8 cellular contexts compared by ENCODE assay signal in genomic region chr1:168145184-168146159, GRCh38. TPM values are rescaled to one million over a fixed set of nuclear protein-coding genes. Genes with fewer than 3 reads are reported as not detected.
DNase-seq lines count a peak whose midpoint lies in the region; ATAC-seq lines count a peak whose summit lies in the region.

No MANE protein-coding gene starts in this region.

- peaks cover 11% of the 10 kb centered on the region for H3K4me1 Mint-ChIP-seq in activated CD4-positive, alpha-beta memory T cell treated with anti-CD3 and anti-CD28 coated beads, Interleukin-2, amount 10 ng/mL, durations not matched to agents 7 days and 5 days

- ATAC-seq in GM19463 (IDR thresholded peaks at IDR 0.05; ENCODE audit: unreplicated experiment) (peak; percentile 97), HG03571 (IDR thresholded peaks at IDR 0.05; ENCODE audit: unreplicated experiment) (peak; percentile 77)

- CTCF ChIA-PET in activated CD4-positive, alpha-beta memory T cell treated with anti-CD3 and anti-CD28 coated beads, Interleukin-2, amount 10 ng/mL, durations not matched to agents 7 days and 5 days (lab: Charles Lee): interaction anchor here (0.7 to 2.2 kb wide), 11 partner anchors 10 to 240 kb away, joined by 3 to 11 read pairs (median 4); partner anchors contain the start of gene TIPRL

- H3K27ac Mint-ChIP-seq in activated CD4-positive, alpha-beta memory T cell treated with anti-CD3 and anti-CD28 coated beads, Interleukin-2, amount 10 ng/mL, durations not matched to agents 7 days and 5 days: no peak overlapping the region

- no peaks in the 10 kb centered on the region for H3K36me3 Mint-ChIP-seq in activated CD4-positive, alpha-beta memory T cell treated with anti-CD3 and anti-CD28 coated beads, Interleukin-2, amount 10 ng/mL, durations not matched to agents 7 days and 5 days (ENCODE audit: low read depth)

- peaks cover 5% of the 10 kb centered on the region for H3K27me3 Mint-ChIP-seq in activated CD4-positive, alpha-beta memory T cell treated with anti-CD3 and anti-CD28 coated beads, Interleukin-2, amount 10 ng/mL, durations not matched to agents 7 days and 5 days

- peak; percentile 98 for DNase-seq in CMK (ENCODE audit: low read depth)
- DNase-seq in NCI-H82 treated with DMSO at 0.1 percent for 48 hours (lab: John Stamatoyannopoulos, UW; ENCODE audit: unreplicated experiment): peak; percentile 63
- DNase-seq in activated CD4-positive, alpha-beta memory T cell treated with anti-CD3 and anti-CD28 coated beads, Interleukin-2, amount 10 ng/mL, durations not matched to agents 7 days and 5 days: peak; percentile 83
- peak; percentile 74 for DNase-seq in effector CD4-positive, alpha-beta T cell
- peak; percentile 89 for DNase-seq in medulla oblongata (ENCODE audit: extremely low spot score)
- DNase-seq in stimulated activated CD8-positive, alpha-beta memory T cell treated with anti-CD3 and anti-CD28 coated beads, Interleukin-15, amount 100 ng/mL, for 4 hours (ENCODE audit: low read depth in 2 of 2): peak; percentile 51 to 71

- no peak overlapping the region for H3K4me3 Mint-ChIP-seq in activated CD4-positive, alpha-beta memory T cell treated with anti-CD3 and anti-CD28 coated beads, Interleukin-2, amount 10 ng/mL, durations not matched to agents 7 days and 5 days

- POLR2A ChIA-PET in activated CD4-positive, alpha-beta memory T cell treated with anti-CD3 and anti-CD28 coated beads, Interleukin-2, amount 10 ng/mL, durations not matched to agents 7 days and 5 days (lab: Charles Lee): interaction anchor here (0.7 kb wide), 1 partner anchor 619 kb away, joined by 3 read pairs; no protein-coding TSS in a partner anchor

- H3K9me3 Mint-ChIP-seq in activated CD4-positive, alpha-beta memory T cell treated with anti-CD3 and anti-CD28 coated beads, Interleukin-2, amount 10 ng/mL, durations not matched to agents 7 days and 5 days: no peaks in the 10 kb centered on the region

RNA-seq across cellular contexts. Expression of gene GPR161, which starts 8.7 kb away (rescaled TPM):
- total RNA-seq in activated CD4-positive, alpha-beta memory T cell treated with anti-CD3 and anti-CD28 coated beads, Interleukin-2, amount 10 ng/mL, durations not matched to agents 7 days and 5 days: under 1 TPM; 0.65 to 0.85 TPM

RNA-seq across cellular contexts. Expression of gene TIPRL, which starts 33.3 kb away (rescaled TPM):
- total RNA-seq in activated CD4-positive, alpha-beta memory T cell treated with anti-CD3 and anti-CD28 coated beads, Interleukin-2, amount 10 ng/mL, durations not matched to agents 7 days and 5 days: 10 to 100 TPM; 47.1 to 48.4 TPM

Comparison
In these comparisons a context has a peak if more than half of its experiments do, and no peak if none do; other contexts are left out.
1. Peak in every context shown above with its lines: DNase-seq and ATAC-seq.